ENCODE assay signal across 1 cellular context in genomic region chr7:129698516-129699418, GRCh38.
TF ChIP-seq lines count a peak whose summit lies in the region.

No MANE protein-coding gene starts in this region.

TF ChIP-seq in HCT116, 20 proteins besides CTCF, POLR2A, EP300 and RAD21 (continued from another document):
- no peak for TF ChIP-seq REST (IDR thresholded peaks at IDR 0.05; ENCODE audit: low read depth)
